In genomic region chr12:7628401-7628961, GRCh38 we compare ENCODE assay signal across 24 cellular contexts. TPM values are rescaled to one million over a fixed set of nuclear protein-coding genes. Genes with fewer than 3 reads are reported as not detected.
A peak's percentile ranks its signal among the peaks of the same experiment; 100 is the strongest.
DNase-seq lines count a peak whose midpoint lies in the region; ATAC-seq and TF ChIP-seq lines count a peak whose summit lies in the region.
"Had no signal": no experiment of that assay in that cellular context is flagged by ENCODE, and none has a peak within 500 bp of the region (broad histone marks: within the 10 kb centered on the region; RNA-seq: fewer than 3 reads in every experiment).

No MANE protein-coding gene starts in this region.

- peaks cover 4 to 15% of the 10 kb centered on the region in 2 experiments for H3K27me3 ChIP-seq in mesenchymal stem cell (ENCODE audit: control insufficient read depth in 1 of 2, insufficient read depth in 1 of 2, low read length in 2 of 2)
- no peaks in the 10 kb centered on the region for H3K27me3 ChIP-seq in testis

- H2BK5ac ChIP-seq in mesenchymal stem cell (ENCODE audit: low read depth, low read length, poor library complexity, severe bottlenecking), result no peak overlapping the region

- H3K4me3 Mint-ChIP-seq in activated CD4-positive, alpha-beta T cell treated with anti-CD3 and anti-CD28 coated beads for 36 hours, result no peak overlapping the region
- H3K4me3 Mint-ChIP-seq in activated CD4-positive, alpha-beta T cell treated with anti-CD3 and anti-CD28 coated beads, Interleukin-2, amount 10 ng/mL, durations not matched to agents 7 days and 5 days, result no peak overlapping the region
- peak overlapping the region; percentile 62 for H3K4me3 Mint-ChIP-seq in chondrocyte (ENCODE audit: unreplicated experiment)
- H3K4me3 Mint-ChIP-seq: activated T-cell treated with anti-CD3 and anti-CD28 coated beads, Interleukin-2, amount 50 U/mL, for 72 hours had no signal

- no peak for ATAC-seq in activated CD4-positive, alpha-beta T cell treated with anti-CD3 and anti-CD28 coated beads for 36 hours
- no peak for ATAC-seq in GM21737 (IDR thresholded peaks at IDR 0.05; ENCODE audit: unreplicated experiment)
- ATAC-seq: activated T-cell treated with anti-CD3 and anti-CD28 coated beads, Interleukin-2, amount 50 U/mL, for 72 hours; HepG2; Panc1 had no signal

- no peak overlapping the region for H2BK120ac ChIP-seq in mesenchymal stem cell (ENCODE audit: low read depth, low read length)

- H3K36me3 Mint-ChIP-seq in activated CD4-positive, alpha-beta T cell treated with anti-CD3 and anti-CD28 coated beads for 36 hours (ENCODE audit: low read depth), result no peaks in the 10 kb centered on the region
- H3K36me3 Mint-ChIP-seq in activated CD4-positive, alpha-beta T cell treated with anti-CD3 and anti-CD28 coated beads, Interleukin-2, amount 10 ng/mL, durations not matched to agents 7 days and 5 days (ENCODE audit: low read depth), result no peaks in the 10 kb centered on the region
- H3K36me3 Mint-ChIP-seq in chondrocyte (ENCODE audit: low read depth), result no peaks in the 10 kb centered on the region
- H3K36me3 Mint-ChIP-seq: activated naive CD4-positive, alpha-beta T cell treated with anti-CD3 and anti-CD28 coated beads, Interleukin-2, amount 50 U/mL, for 72 hours had no signal

- no peak overlapping the region for H2BK12ac ChIP-seq in mesenchymal stem cell (ENCODE audit: low read length in 2 of 2)

- WGBS in mesenchymal stem cell, result 3% methylated on average over 23 of the region's 57 CpGs
- WGBS in testis, 2 donors, result 54 to 63% methylated on average over 28 to 53 of the region's 57 CpGs

- peaks cover 6% of the 10 kb centered on the region for H3K9me3 ChIP-seq in mesenchymal stem cell (ENCODE audit: control insufficient read depth, low read length)
- no peaks in the 10 kb centered on the region for H3K9me3 ChIP-seq in testis

- intact Hi-C loops in activated CD4-positive, alpha-beta T cell treated with anti-CD3 and anti-CD28 coated beads for 36 hours (cut with DNase I, micrococcal nuclease), result no loop called here
- intact Hi-C loops in testis (cut with DNase I; ENCODE audit: low total_unique reads), result no loop called here

- H3K4me3 ChIP-seq in mesenchymal stem cell (ENCODE audit: insufficient read depth in 1 of 2, low read depth in 1 of 2, low read length in 2 of 2) (peak overlapping the region in 1 of 2 experiments; percentile 43), testis (peak overlapping the region; percentile 29 to 39)
- H3K4me3 ChIP-seq: SK-N-MC had no signal

- no peak overlapping the region for H4K91ac ChIP-seq in mesenchymal stem cell (ENCODE audit: low read length)

- CTCF ChIA-PET in activated CD4-positive, alpha-beta T cell treated with anti-CD3 and anti-CD28 coated beads for 36 hours (lab: Charles Lee), result interaction anchor here (0.8 to 1.3 kb wide), 2 partner anchors 9 to 1256 kb away, joined by 4 read pairs; no protein-coding TSS in a partner anchor
- CTCF ChIA-PET in activated CD4-positive, alpha-beta T cell treated with anti-CD3 and anti-CD28 coated beads, Interleukin-2, amount 10 ng/mL, durations not matched to agents 7 days and 5 days (lab: Charles Lee), result no interaction called here

- POLR2A ChIA-PET in activated CD4-positive, alpha-beta T cell treated with anti-CD3 and anti-CD28 coated beads for 36 hours (lab: Charles Lee), result no interaction called here
- POLR2A ChIA-PET in activated CD4-positive, alpha-beta T cell treated with anti-CD3 and anti-CD28 coated beads, Interleukin-2, amount 10 ng/mL, durations not matched to agents 7 days and 5 days (lab: Charles Lee), result no interaction called here

- H3K23ac ChIP-seq in mesenchymal stem cell (ENCODE audit: low read length in 2 of 2), result peak overlapping the region in 1 of 2 experiments; percentile 42

- H3K9me3 Mint-ChIP-seq in activated CD4-positive, alpha-beta T cell treated with anti-CD3 and anti-CD28 coated beads for 36 hours (ENCODE audit: low read depth), result no peaks in the 10 kb centered on the region
- no peaks in the 10 kb centered on the region for H3K9me3 Mint-ChIP-seq in activated CD4-positive, alpha-beta T cell treated with anti-CD3 and anti-CD28 coated beads, Interleukin-2, amount 10 ng/mL, durations not matched to agents 7 days and 5 days
- peaks cover 10% of the 10 kb centered on the region for H3K9me3 Mint-ChIP-seq in chondrocyte (ENCODE audit: low read depth)
- H3K9me3 Mint-ChIP-seq: activated naive CD4-positive, alpha-beta T cell treated with anti-CD3 and anti-CD28 coated beads, Interleukin-2, amount 50 U/mL, for 72 hours; activated T-cell treated with anti-CD3 and anti-CD28 coated beads, Interleukin-2, amount 50 U/mL, for 72 hours had no signal

- H3K27ac Mint-ChIP-seq in activated CD4-positive, alpha-beta T cell treated with anti-CD3 and anti-CD28 coated beads for 36 hours, result no peak overlapping the region
- H3K27ac Mint-ChIP-seq in activated CD4-positive, alpha-beta T cell treated with anti-CD3 and anti-CD28 coated beads, Interleukin-2, amount 10 ng/mL, durations not matched to agents 7 days and 5 days, result no peak overlapping the region
- no peak overlapping the region for H3K27ac Mint-ChIP-seq in chondrocyte (ENCODE audit: unreplicated experiment)
- H3K27ac Mint-ChIP-seq: activated naive CD4-positive, alpha-beta T cell treated with anti-CD3 and anti-CD28 coated beads, Interleukin-2, amount 50 U/mL, for 72 hours; activated T-cell treated with anti-CD3 and anti-CD28 coated beads, Interleukin-2, amount 50 U/mL, for 72 hours had no signal

- no peak overlapping the region for H2AFZ ChIP-seq in mesenchymal stem cell (ENCODE audit: low read depth, low read length)

- no peak overlapping the region for H3K9ac ChIP-seq in mesenchymal stem cell (ENCODE audit: low read length)

- H2AK5ac ChIP-seq in mesenchymal stem cell (ENCODE audit: low read length, severe bottlenecking), result no peak overlapping the region

- peak overlapping the region; percentile 76 for H3K4me2 ChIP-seq in mesenchymal stem cell (ENCODE audit: low read length, poor library complexity, severe bottlenecking)

- DNase-seq in activated CD4-positive, alpha-beta T cell treated with anti-CD3 and anti-CD28 coated beads for 36 hours, result peak; percentile 10
- DNase-seq in activated CD4-positive, alpha-beta T cell treated with anti-CD3 and anti-CD28 coated beads, Interleukin-2, amount 10 ng/mL, durations not matched to agents 7 days and 5 days, result no peak
- DNase-seq in chondrocyte (ENCODE audit: low spot score), result no peak
- DNase-seq in mesenchymal stem cell, result peak; percentile 11
- peak; percentile 76 for DNase-seq in testis
- DNase-seq in NCI-H146 treated with DMSO at 0.1 percent for 48 hours (lab: John Stamatoyannopoulos, UW; ENCODE audit: unreplicated experiment), result no peak
- no peak for DNase-seq in NCI-H748 treated with DMSO at 0.1 percent for 48 hours (lab: John Stamatoyannopoulos, UW)
- DNase-seq: activated CD4-positive, CD25-positive, alpha-beta regulatory T cell; activated T-cell treated with anti-CD3 and anti-CD28 coated beads, Interleukin-2, amount 50 U/mL, for 72 hours; midbrain; NCI-H1436 treated with DMSO at 0.1 percent for 48 hours; NCI-H2171 treated with DMSO at 0.1 percent for 48 hours; NCI-H774 had no signal

- no peak for TF ChIP-seq POLR2A in testis (IDR thresholded peaks at IDR 0.05)

- no peak overlapping the region for H4K8ac ChIP-seq in mesenchymal stem cell (ENCODE audit: low read length)

- H2BK15ac ChIP-seq in mesenchymal stem cell (ENCODE audit: low read depth, poor library complexity, severe bottlenecking), result no peak overlapping the region

- H3K4me1 Mint-ChIP-seq in activated CD4-positive, alpha-beta T cell treated with anti-CD3 and anti-CD28 coated beads for 36 hours, result no peaks in the 10 kb centered on the region
- H3K4me1 Mint-ChIP-seq in activated CD4-positive, alpha-beta T cell treated with anti-CD3 and anti-CD28 coated beads, Interleukin-2, amount 10 ng/mL, durations not matched to agents 7 days and 5 days, result no peaks in the 10 kb centered on the region
- peaks cover 3% of the 10 kb centered on the region for H3K4me1 Mint-ChIP-seq in chondrocyte (ENCODE audit: low read depth)
- H3K4me1 Mint-ChIP-seq: neural crest cell had no signal

- H3K27me3 Mint-ChIP-seq in activated CD4-positive, alpha-beta T cell treated with anti-CD3 and anti-CD28 coated beads for 36 hours, result peaks cover 10% of the 10 kb centered on the region
- peaks cover 47% of the 10 kb centered on the region for H3K27me3 Mint-ChIP-seq in activated CD4-positive, alpha-beta T cell treated with anti-CD3 and anti-CD28 coated beads, Interleukin-2, amount 10 ng/mL, durations not matched to agents 7 days and 5 days
- peaks cover 34% of the 10 kb centered on the region for H3K27me3 Mint-ChIP-seq in chondrocyte (ENCODE audit: low read depth)

- H3K79me1 ChIP-seq in mesenchymal stem cell (replicated peaks; ENCODE audit: low read length, poor library complexity, severe bottlenecking), result no peaks in the 10 kb centered on the region

- H3K18ac ChIP-seq in mesenchymal stem cell (ENCODE audit: low read depth in 1 of 2, low read length in 2 of 2), result no peak overlapping the region

- H3K4ac ChIP-seq in mesenchymal stem cell (ENCODE audit: low read depth in 1 of 2, low read length in 2 of 2), result no peak overlapping the region

- peaks cover 3% of the 10 kb centered on the region for H3K4me1 ChIP-seq in mesenchymal stem cell (ENCODE audit: control insufficient read depth, insufficient read depth, low read depth, low read length)
- no peaks in the 10 kb centered on the region for H3K4me1 ChIP-seq in testis

- TF ChIP-seq CTCF in chondrocyte (IDR thresholded peaks at IDR 0.05), result no peak
- no peak for TF ChIP-seq CTCF in testis (IDR thresholded peaks at IDR 0.05)

- no peaks in the 10 kb centered on the region for H3K36me3 ChIP-seq in mesenchymal stem cell (ENCODE audit: control insufficient read depth in 1 of 2, insufficient read depth in 2 of 2, low read depth in 1 of 2, low read length in 2 of 2)
- no peaks in the 10 kb centered on the region for H3K36me3 ChIP-seq in testis (ENCODE audit: low read depth, missing control alignments)

- H3K14ac ChIP-seq in mesenchymal stem cell (ENCODE audit: low read length in 2 of 2), result no peak overlapping the region

- H3K27ac ChIP-seq in mesenchymal stem cell (ENCODE audit: low read length, poor library complexity, severe bottlenecking), result no peak overlapping the region
- H3K27ac ChIP-seq in testis, result no peak overlapping the region
- H3K27ac ChIP-seq: SK-N-MC had no signal

RNA-seq across cellular contexts. Expression of gene APOBEC1, which starts 37.2 kb away (rescaled TPM):
- not detected for total RNA-seq in activated CD4-positive, alpha-beta T cell treated with anti-CD3 and anti-CD28 coated beads for 36 hours
- total RNA-seq in activated CD4-positive, alpha-beta T cell treated with anti-CD3 and anti-CD28 coated beads, Interleukin-2, amount 10 ng/mL, durations not matched to agents 7 days and 5 days, result not detected
- total RNA-seq in chondrocyte (not detected in 3 replicates), testis (under 1 TPM in 1 of 2 donors, not detected in 1; 0.37 TPM)
- polyA plus RNA-seq in mesenchymal stem cell (2013, experiment 1 of 2), result not detected
- polyA plus RNA-seq in mesenchymal stem cell (2013, experiment 2 of 2), result not detected
- not detected for polyA plus RNA-seq in testis (ENCODE audit: insufficient read depth, low read depth, low replicate concordance)
- total RNA-seq: A172; activated naive CD4-positive, alpha-beta T cell treated with anti-CD3 and anti-CD28 coated beads, Interleukin-2, amount 50 U/mL, for 72 hours; activated T-cell treated with anti-CD3 and anti-CD28 coated beads, Interleukin-2, amount 50 U/mL, for 72 hours; G401; H4; HepG2; neural crest cell; T-helper 2 cell treated with Interferon-gamma antibody and Interleukin-4, amounts not matched to agents 100 ng/mL and 5 ng/mL, for 36 hours had no signal
- polyA plus RNA-seq: BJ, HepG2 had no signal

Comparison
In these comparisons a context has a peak if more than half of its experiments do, and no peak if none do; other contexts are left out.
1. DNase-seq: peak in activated CD4-positive, alpha-beta T cell treated with anti-CD3 and anti-CD28 coated beads for 36 hours (single experiment), mesenchymal stem cell (single experiment) and testis (single experiment); none in activated CD4-positive, alpha-beta T cell treated with anti-CD3 and anti-CD28 coated beads, Interleukin-2, amount 10 ng/mL, durations not matched to agents 7 days and 5 days (single experiment), chondrocyte (single experiment), NCI-H146 treated with DMSO at 0.1 percent for 48 hours (single experiment) and NCI-H748 treated with DMSO at 0.1 percent for 48 hours (single experiment).